ENCODE assay signal across 8 cellular contexts in genomic region chr2:183124957-183125255, GRCh38. TPM values are rescaled to one million over a fixed set of nuclear protein-coding genes. Genes with fewer than 3 reads are reported as not detected.
DNase-seq lines count a peak whose midpoint lies in the region; ATAC-seq and TF ChIP-seq lines count a peak whose summit lies in the region.

No MANE protein-coding gene starts in this region.

- H3K4me3 ChIP-seq in DND-41 (ENCODE audit: low read depth in 1 of 2, low read length in 2 of 2) = peak overlapping the region; percentile 80 to 96
- H3K4me3 ChIP-seq in Panc1 (ENCODE audit: low read depth in 2 of 2, low read length in 2 of 2) = peak overlapping the region; percentile 89 to 92
- H3K4me3 ChIP-seq in ovary = peak overlapping the region; percentile 87

- no peak for TF ChIP-seq CTCF in DND-41 (IDR thresholded peaks at IDR 0.05; ENCODE audit: borderline replicate concordance, extremely low read depth, low read length, poor library complexity, severe bottlenecking)
- TF ChIP-seq CTCF in Panc1 (IDR thresholded peaks at IDR 0.05) = no peak
- TF ChIP-seq CTCF in ovary (IDR thresholded peaks at IDR 0.05) = no peak

- CTCF ChIA-PET in Panc1 (lab: Charles Lee) = interaction anchor here (0.7 kb wide), 1 partner anchor 51 kb away, joined by 3 read pairs; no protein-coding TSS in a partner anchor

- H3K27me3 ChIP-seq in DND-41 (ENCODE audit: insufficient read depth, low read length, poor library complexity) (no peaks in the 10 kb centered on the region), Panc1 (ENCODE audit: control insufficient read depth, insufficient read depth, low read length) (no peaks in the 10 kb centered on the region), ovary (no peaks in the 10 kb centered on the region)

- BruUV-seq in Panc1 (replicated peaks; lab: Mats Ljungman, UMichigan) = no TSS peak

- no peak for TF ChIP-seq EP300 in ovary (IDR thresholded peaks at IDR 0.05)

- peaks cover 42% of the 10 kb centered on the region for H3K4me1 ChIP-seq in DND-41 (ENCODE audit: insufficient read depth, low read length)
- peaks cover 11% of the 10 kb centered on the region; the same call in 1 of the 2 replicates for H3K4me1 ChIP-seq in Panc1 (ENCODE audit: control insufficient read depth, insufficient read depth, low read length)
- H3K4me1 ChIP-seq in ovary (ENCODE audit: insufficient read depth) = peaks cover 6% of the 10 kb centered on the region

- ATAC-seq in DND-41 (ENCODE audit: insufficient read depth, low read depth) (no peak), Panc1 (no peak), left lobe of liver (no peak)

- peaks cover 57% of the 10 kb centered on the region for H3K79me2 ChIP-seq in DND-41 (ENCODE audit: insufficient read depth, low read length)

- H3K36me3 ChIP-seq in DND-41 (ENCODE audit: insufficient read depth, low read length) (peaks cover 18% of the 10 kb centered on the region), Panc1 (ENCODE audit: control insufficient read depth, insufficient read depth, low read length) (peaks cover 16% of the 10 kb centered on the region), ovary (no peaks in the 10 kb centered on the region)

- peak overlapping the region; percentile 97 for H3K27ac ChIP-seq in DND-41 (ENCODE audit: low read length)
- peak overlapping the region; percentile 86 for H3K27ac ChIP-seq in Panc1 (ENCODE audit: low read length)
- H3K27ac ChIP-seq in epithelial cell of prostate = peak overlapping the region; percentile 85
- H3K27ac ChIP-seq in ovary = peak overlapping the region in 1 of 2 donors; percentile 64

- peak overlapping the region; percentile 86 for H2AFZ ChIP-seq in DND-41 (ENCODE audit: low read depth, low read length)

- no peak for TF ChIP-seq POLR2A in ovary (IDR thresholded peaks at IDR 0.05)

- WGBS in ovary, 3 donors = 0 to 1% (median 1%) methylated on average over 10 of the region's 10 CpGs

- POLR2A ChIA-PET in Panc1 (lab: Charles Lee) = no interaction called here

- no peaks in the 10 kb centered on the region for H3K9me3 ChIP-seq in DND-41 (ENCODE audit: insufficient read depth, low read length, severe bottlenecking)
- no peaks in the 10 kb centered on the region for H3K9me3 ChIP-seq in Panc1 (ENCODE audit: control insufficient read depth, insufficient read depth, low read depth, low read length)
- no peaks in the 10 kb centered on the region for H3K9me3 ChIP-seq in ovary

- in situ Hi-C loops in Panc1 (cut with HindIII; ENCODE audit: low pct_unique_long_range_greater_than_20kb, low sequenced_read_pairs) = no loop called here

- peaks cover 23% of the 10 kb centered on the region; the same call in 1 of the 2 replicates for H4K20me1 ChIP-seq in DND-41 (ENCODE audit: insufficient read depth, low read length)

- intact Hi-C loops in Panc1 (cut with micrococcal nuclease; ENCODE audit: unreplicated experiment) = no loop called here
- intact Hi-C loops in ovary (cut with DNase I) = loop anchor here in 1 of 4 donors (5.0 kb wide), 1 partner anchor 88 kb away; the partner anchor contains the start of gene NCKAP1

- H3K4me2 ChIP-seq in DND-41 (ENCODE audit: insufficient read depth, low read length) = peak overlapping the region; percentile 83

- peak overlapping the region; percentile 65 for H3K9ac ChIP-seq in DND-41 (ENCODE audit: low read depth, low read length)

- no peak for DNase-seq in DND-41
- DNase-seq in Panc1 (ENCODE audit: low read depth, low spot score) = peak; percentile 27
- no peak for DNase-seq in epithelial cell of prostate (ENCODE audit: low read depth, low spot score)
- DNase-seq in ovary = no peak
- DNase-seq in left lobe of liver (ENCODE audit: low spot score) = no peak
- DNase-seq in pons (ENCODE audit: low spot score) = no peak
- no peak for DNase-seq in stimulated activated CD8-positive, alpha-beta memory T cell treated with anti-CD3 and anti-CD28 coated beads, Interleukin-4, amount 100 ng/mL, for 48 hours
- no peak for DNase-seq in NCI-H524 (lab: John Stamatoyannopoulos, UW)

RNA-seq across cellular contexts. Expression of gene NUP35, which starts 0.7 kb away (rescaled TPM):
- total RNA-seq in Panc1 (2021; ENCODE audit: unreplicated experiment) (28.9 TPM), ovary (10 to 100 TPM; 15.2 to 28.5 (median 19.7) TPM), left lobe of liver (9.5 TPM)
- 8.0 TPM for polyA plus RNA-seq in Panc1 (2012; ENCODE audit: insufficient read length)
- polyA plus RNA-seq in ovary = 10 to 100 TPM; 12.2 to 14.2 TPM

RNA-seq across cellular contexts. Expression of gene DUSP19, which starts 46.4 kb away (rescaled TPM):
- 1.3 TPM for total RNA-seq in Panc1 (2021; ENCODE audit: unreplicated experiment)
- polyA plus RNA-seq in Panc1 (2012; ENCODE audit: insufficient read length) = 0.94 TPM
- total RNA-seq in ovary = 1 to 10 TPM; 2.7 to 5.5 (median 3.8) TPM
- 1 to 10 TPM; 1.4 to 3.4 TPM for polyA plus RNA-seq in ovary
- total RNA-seq in left lobe of liver = 1.2 TPM
